In genomic region chr4:127212701-127213100, GRCh38 we compare ENCODE assay signal across 24 cellular contexts.
A peak's percentile ranks its signal among the peaks of the same experiment; 100 is the strongest.
DNase-seq lines count a peak whose midpoint lies in the region; ATAC-seq and TF ChIP-seq lines count a peak whose summit lies in the region.
"Had no signal": no experiment of that assay in that cellular context is flagged by ENCODE, and none has a peak within 500 bp of the region (broad histone marks: within the 10 kb centered on the region; RNA-seq: fewer than 3 reads in every experiment).

No MANE protein-coding gene starts in this region.

- no peaks in the 10 kb centered on the region for H3K79me2 ChIP-seq in mammary epithelial cell (ENCODE audit: insufficient read depth, low read length)
- H3K79me2 ChIP-seq in SK-N-SH (ENCODE audit: insufficient read depth), result no peaks in the 10 kb centered on the region

- WGBS in mammary epithelial cell (ENCODE audit: low coverage, missing lambda C conversion rate), result 77% methylated on average over 4 of the region's 4 CpGs
- 40% methylated on average over 4 of the region's 4 CpGs for WGBS in SK-N-SH (ENCODE audit: low lambda C conversion rate)
- 78 to 91% methylated on average over 4 of the region's 4 CpGs for WGBS in thyroid gland, 2 donors

- H3F3A ChIP-seq in SK-N-SH (replicated peaks; ENCODE audit: insufficient read depth), result no peaks in the 10 kb centered on the region

- H3K4me1 ChIP-seq in breast epithelium (no peaks in the 10 kb centered on the region), mammary epithelial cell (ENCODE audit: insufficient read depth, low read length) (no peaks in the 10 kb centered on the region), SK-N-SH (ENCODE audit: control insufficient read depth in 1 of 2, insufficient read depth in 2 of 2, low read depth in 1 of 2, low read length in 1 of 2) (no peaks in the 10 kb centered on the region; a peak in 2 of 4 replicates), thyroid gland (peaks cover 22 to 27% of the 10 kb centered on the region in 2 donors)
- H3K4me1 ChIP-seq: right lobe of liver had no signal

- TF ChIP-seq CTCF in breast epithelium (IDR thresholded peaks at IDR 0.05) (no peak), mammary epithelial cell (conservative IDR thresholded peaks at IDR 0.05 in 1 of 2, IDR thresholded peaks at IDR 0.05 in 1 of 2; ENCODE audit: extremely low read depth in 1 of 2, insufficient read depth in 1 of 2, low read depth in 1 of 2, low read length in 2 of 2) (no peak), SK-N-SH (IDR thresholded peaks at IDR 0.05) (no peak), mesothelial cell of epicardium (IDR thresholded peaks at IDR 0.05; ENCODE audit: unreplicated experiment) (no peak), thyroid gland (IDR thresholded peaks at IDR 0.05) (no peak)

- no TSS peak for BruUV-seq in mammary epithelial cell (replicated peaks; lab: Mats Ljungman, UMichigan)

- TF ChIP-seq EP300 in SK-N-SH (IDR thresholded peaks at IDR 0.05; ENCODE audit: borderline replicate concordance in 1 of 2, low read depth in 1 of 2, low read length in 1 of 2), result no peak

- H3K36me3 Mint-ChIP-seq in mesothelial cell of epicardium, result no peaks in the 10 kb centered on the region
- H3K36me3 Mint-ChIP-seq: activated naive CD8-positive, alpha-beta T cell treated with anti-CD3 and anti-CD28 coated beads, Interleukin-2, amount 10 ng/mL, durations not matched to agents 7 days and 5 days; memory B cell had no signal

- H3K27me3 ChIP-seq in breast epithelium, result no peaks in the 10 kb centered on the region
- H3K27me3 ChIP-seq in mammary epithelial cell (ENCODE audit: insufficient read depth, low read length), result no peaks in the 10 kb centered on the region
- no peaks in the 10 kb centered on the region for H3K27me3 ChIP-seq in SK-N-SH (ENCODE audit: insufficient read depth)
- no peaks in the 10 kb centered on the region for H3K27me3 ChIP-seq in thyroid gland
- H3K27me3 ChIP-seq: brain microvascular endothelial cell, esophagus squamous epithelium, right lobe of liver had no signal

- H3K27ac ChIP-seq in breast epithelium (peak overlapping the region; percentile 65 to 80), mammary epithelial cell (ENCODE audit: insufficient read depth, low read depth, low read length) (no peak overlapping the region), SK-N-SH (ENCODE audit: low read depth in 2 of 2, low read length in 1 of 2) (peak overlapping the region; percentile 37 to 76; a peak in 2 of 4 replicates), thyroid gland (peak overlapping the region in 2 of 3 donors; percentile 38 to 83), caudate nucleus (ENCODE audit: low read depth, low read length) (no peak overlapping the region)
- H3K27ac ChIP-seq: brain microvascular endothelial cell, right lobe of liver had no signal

- H2AFZ ChIP-seq in mammary epithelial cell (ENCODE audit: low read depth, low read length) (no peak overlapping the region), SK-N-SH (ENCODE audit: low read depth) (no peak overlapping the region)

- no peak for ATAC-seq in GM19324 (IDR thresholded peaks at IDR 0.05; ENCODE audit: low FRiP score, unreplicated experiment)
- ATAC-seq: right lobe of liver had no signal

- peak overlapping the region; percentile 21 for H3K27ac Mint-ChIP-seq in mesothelial cell of epicardium
- H3K27ac Mint-ChIP-seq: activated B cell treated with CpG ODN at 0.5 μM for 24 hours; activated naive CD8-positive, alpha-beta T cell treated with anti-CD3 and anti-CD28 coated beads, Interleukin-2, amount 10 ng/mL, durations not matched to agents 7 days and 5 days; activated T-helper 2 cell treated with anti-CD3 and anti-CD28 coated beads, Interferon-gamma antibody, Interleukin-2, Interleukin-4, amounts not matched to agents 10 μg/mL and 5 μg/mL and 100 μg/mL, durations not matched to agents 14 hours and 24 hours and 36 hours; endodermal cell; memory B cell had no signal

- H3K9me2 ChIP-seq in SK-N-SH, result no peaks in the 10 kb centered on the region

- DNase-seq in breast epithelium (ENCODE audit: low spot score in 2 of 2) (no peak), mammary epithelial cell (no peak), SK-N-SH (no peak), mesothelial cell of epicardium (ENCODE audit: low spot score in 2 of 2, unreplicated experiment in 2 of 2) (no peak), thyroid gland (no peak), caudate nucleus (lab: John Stamatoyannopoulos, UW) (no peak), cerebellar nuclear complex (lab: John Stamatoyannopoulos, UW) (no peak)
- DNase-seq: 8988T; activated B cell treated with CpG ODN at 0.5 μM for 24 hours; activated CD4-positive, alpha-beta T cell treated with anti-CD3 and anti-CD28 coated beads, Interleukin-2, amount 50 U/mL, for 48 hours; activated CD8-positive, alpha-beta memory T cell treated with anti-CD3 and anti-CD28 coated beads, Interleukin-2, amount 50 U/mL, for 48 hours; activated naive CD8-positive, alpha-beta T cell treated with anti-CD3 and anti-CD28 coated beads, Interleukin-2, amount 10 ng/mL, durations not matched to agents 7 days and 5 days; brain microvascular endothelial cell; cortex of kidney; endodermal cell; esophagus squamous epithelium; NCI-H1105; NCI-H2171 treated with DMSO at 0.1 percent for 48 hours; NCI-H69; right lobe of liver; RPMI8226 had no signal

- POLR2A ChIA-PET in SK-N-SH (lab: Yijun Ruan, JAX), result no interaction called here

- intact Hi-C loops in breast epithelium (cut with DNase I; ENCODE audit: low total_unique reads), result no loop called here
- intact Hi-C loops in mammary epithelial cell (cut with micrococcal nuclease), result loop anchor here (5.0 kb wide), 1 partner anchor 40 kb away; no protein-coding TSS in a partner anchor
- intact Hi-C loops in thyroid gland (cut with DNase I), result no loop called here

- no peaks in the 10 kb centered on the region for H3K27me3 Mint-ChIP-seq in mesothelial cell of epicardium (ENCODE audit: low read depth)
- H3K27me3 Mint-ChIP-seq: activated B cell treated with CpG ODN at 0.5 μM for 24 hours; activated naive CD8-positive, alpha-beta T cell treated with anti-CD3 and anti-CD28 coated beads, Interleukin-2, amount 10 ng/mL, durations not matched to agents 7 days and 5 days; memory B cell had no signal

- in situ Hi-C loops in mammary epithelial cell (cut with MboI; ENCODE audit: low sequenced_read_pairs in 2 of 2), result no loop called here

- dilution Hi-C loops in mammary epithelial cell (cut with HindIII; ENCODE audit: low sequenced_read_pairs), result no loop called here

- H3K9ac ChIP-seq in mammary epithelial cell (ENCODE audit: insufficient read depth, low read length), result no peak overlapping the region
- H3K9ac ChIP-seq in SK-N-SH, result no peak overlapping the region

- CTCF ChIA-PET in mammary epithelial cell (lab: Charles Lee; ENCODE audit: low non-redundant PET), result no interaction called here
- CTCF ChIA-PET in SK-N-SH (lab: Yijun Ruan, JAX), result no interaction called here

- no peak overlapping the region for H3K4me3 Mint-ChIP-seq in mesothelial cell of epicardium
- H3K4me3 Mint-ChIP-seq: activated B cell treated with CpG ODN at 0.5 μM for 24 hours; activated naive CD8-positive, alpha-beta T cell treated with anti-CD3 and anti-CD28 coated beads, Interleukin-2, amount 10 ng/mL, durations not matched to agents 7 days and 5 days; endodermal cell; memory B cell had no signal

- no peaks in the 10 kb centered on the region for H3K36me3 ChIP-seq in breast epithelium
- no peaks in the 10 kb centered on the region for H3K36me3 ChIP-seq in mammary epithelial cell (ENCODE audit: insufficient read depth, low read length)
- H3K36me3 ChIP-seq in SK-N-SH (replicated peaks in 1 of 2; ENCODE audit: control insufficient read depth in 1 of 2, insufficient read depth in 2 of 2, low read length in 1 of 2), result no peaks in the 10 kb centered on the region
- no peaks in the 10 kb centered on the region for H3K36me3 ChIP-seq in thyroid gland
- H3K36me3 ChIP-seq: brain microvascular endothelial cell, esophagus squamous epithelium, right lobe of liver had no signal

- no peaks in the 10 kb centered on the region for H4K20me1 ChIP-seq in mammary epithelial cell (ENCODE audit: insufficient read depth, low read length)
- no peaks in the 10 kb centered on the region for H4K20me1 ChIP-seq in SK-N-SH (ENCODE audit: insufficient read depth)

- H3K9me3 ChIP-seq in breast epithelium, result no peaks in the 10 kb centered on the region
- H3K9me3 ChIP-seq in mammary epithelial cell (replicated peaks; ENCODE audit: insufficient read depth, low read length), result no peaks in the 10 kb centered on the region
- H3K9me3 ChIP-seq in SK-N-SH, result no peaks in the 10 kb centered on the region; the same call in 1 of the 2 replicates
- no peaks in the 10 kb centered on the region for H3K9me3 ChIP-seq in thyroid gland
- H3K9me3 ChIP-seq: esophagus squamous epithelium, right lobe of liver had no signal

- peaks cover 12% of the 10 kb centered on the region for H3K9me3 Mint-ChIP-seq in mesothelial cell of epicardium
- H3K9me3 Mint-ChIP-seq: activated naive CD8-positive, alpha-beta T cell treated with anti-CD3 and anti-CD28 coated beads, Interleukin-2, amount 10 ng/mL, durations not matched to agents 7 days and 5 days; endodermal cell; memory B cell had no signal

- H3K4me3 ChIP-seq in breast epithelium (no peak overlapping the region), mammary epithelial cell (replicated peaks in 1 of 3; ENCODE audit: insufficient read depth in 1 of 3, low read depth in 2 of 3, low read length in 3 of 3) (no peak overlapping the region), SK-N-SH (ENCODE audit: low read depth in 2 of 2, low read length in 1 of 2) (no peak overlapping the region), thyroid gland (replicated peaks in 1 of 3) (no peak overlapping the region)
- H3K4me3 ChIP-seq: esophagus squamous epithelium, right lobe of liver had no signal

- H3K4me2 ChIP-seq in mammary epithelial cell (ENCODE audit: insufficient read depth, low read depth, low read length), result no peak overlapping the region
- H3K4me2 ChIP-seq in SK-N-SH, result no peak overlapping the region

- no peak for TF ChIP-seq RAD21 in SK-N-SH (IDR thresholded peaks at IDR 0.05; ENCODE audit: low read length)

- H3K4me1 Mint-ChIP-seq in mesothelial cell of epicardium, result peaks cover 12% of the 10 kb centered on the region
- H3K4me1 Mint-ChIP-seq: activated B cell treated with CpG ODN at 0.5 μM for 24 hours; activated naive CD8-positive, alpha-beta T cell treated with anti-CD3 and anti-CD28 coated beads, Interleukin-2, amount 10 ng/mL, durations not matched to agents 7 days and 5 days; endodermal cell; memory B cell had no signal

- no peak for TF ChIP-seq POLR2A in breast epithelium (IDR thresholded peaks at IDR 0.05)
- TF ChIP-seq POLR2A in thyroid gland (IDR thresholded peaks at IDR 0.05), result no peak

TF ChIP-seq in SK-N-SH, 30 proteins besides CTCF, POLR2A, EP300 and RAD21 (continues in another document):
- TF ChIP-seq USF2 (IDR thresholded peaks at IDR 0.05; ENCODE audit: borderline replicate concordance, low read depth, low read length) (no peak), RCOR1 (IDR thresholded peaks at IDR 0.05; ENCODE audit: low read length) (no peak), NRF1 (IDR thresholded peaks at IDR 0.05; ENCODE audit: low read depth, low read length) (no peak)

Comparison
In these comparisons a context has a peak if more than half of its experiments do, and no peak if none do; other contexts are left out.
1. H3K27ac ChIP-seq: peak in breast epithelium (2 of 2), SK-N-SH (2 of 2) and thyroid gland (2 of 3); none in mammary epithelial cell (single experiment) and caudate nucleus (single experiment).